17 cellular contexts compared by ENCODE assay signal in the genomic region with DNA sequence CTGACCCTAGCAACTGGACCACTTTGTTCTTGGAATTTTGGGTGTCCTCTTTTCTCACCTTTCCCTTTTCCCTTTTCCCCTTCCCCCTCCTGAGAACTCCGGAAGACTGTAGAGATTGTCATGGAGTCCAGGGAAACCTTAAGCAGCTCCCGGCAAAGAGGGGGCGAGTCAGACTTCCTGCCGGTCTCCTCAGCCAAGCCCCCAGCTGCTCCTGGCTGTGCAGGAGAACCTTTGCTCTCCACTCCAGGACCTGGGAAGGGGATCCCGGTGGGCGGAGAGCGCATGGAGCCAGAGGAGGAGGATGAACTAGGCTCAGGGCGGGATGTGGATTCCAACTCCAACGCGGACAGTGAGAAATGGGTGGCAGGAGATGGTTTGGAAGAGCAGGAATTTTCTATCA. TPM values are rescaled to one million over a fixed set of nuclear protein-coding genes. Genes with fewer than 3 reads are reported as not detected.
DNase-seq lines count a peak whose midpoint lies in the region; ATAC-seq, FAIRE-seq and TF ChIP-seq lines count a peak whose summit lies in the region.
"Had no signal": no experiment of that assay in that cellular context is flagged by ENCODE, and none has a peak within 500 bp of the region (broad histone marks: within the 10 kb centered on the region; RNA-seq: fewer than 3 reads in every experiment).

No MANE protein-coding gene starts in this region.

- H3K27ac ChIP-seq in body of pancreas: peak overlapping the region in 3 of 4 donors; percentile 36 to 52 (median 42)
- H3K27ac ChIP-seq in lung (ENCODE audit: low read depth in 1 of 2, low read length in 1 of 2): peak overlapping the region; percentile 1 to 18
- peak overlapping the region in 6 of 8 donors; percentile 28 to 51 (median 36) for H3K27ac ChIP-seq in spleen
- H3K27ac ChIP-seq: BLaER1 treated with 17β-estradiol and CSF1 and Interleukin-3, amounts not matched to agents 10 nM and 100 nM had no signal

- H3K4me1 ChIP-seq in Loucy (ENCODE audit: insufficient read depth, low read length, poor library complexity, severe bottlenecking): peaks cover 25% of the 10 kb centered on the region
- peaks cover 46% of the 10 kb centered on the region for H3K4me1 ChIP-seq in body of pancreas
- peaks cover 5 to 9% of the 10 kb centered on the region in 2 donors for H3K4me1 ChIP-seq in lung (ENCODE audit: control insufficient read depth in 2 of 2, insufficient read depth in 2 of 2, low read length in 2 of 2)
- peaks cover 0 to 42% (median 24%) of the 10 kb centered on the region in 6 donors for H3K4me1 ChIP-seq in spleen

- peak overlapping the region; percentile 56 for H3K4me2 ChIP-seq in Loucy (ENCODE audit: low read depth, low read length, poor library complexity, severe bottlenecking)
- H3K4me2 ChIP-seq: BLaER1 treated with 17β-estradiol and CSF1 and Interleukin-3, amounts not matched to agents 10 nM and 100 nM had no signal

- no peaks in the 10 kb centered on the region for H3K27me3 ChIP-seq in Loucy (ENCODE audit: insufficient read depth, low read length, poor library complexity, severe bottlenecking)
- H3K27me3 ChIP-seq in body of pancreas: no peaks in the 10 kb centered on the region
- H3K27me3 ChIP-seq in lung (ENCODE audit: control insufficient read depth, insufficient read depth): no peaks in the 10 kb centered on the region
- H3K27me3 ChIP-seq in spleen (replicated peaks in 1 of 7): no peaks in the 10 kb centered on the region

- TF ChIP-seq POLR2A in body of pancreas (IDR thresholded peaks at IDR 0.05): no peak
- no peak for TF ChIP-seq POLR2A in spleen (IDR thresholded peaks at IDR 0.05)

- DNase-seq in body of pancreas (no peak), lung (ENCODE audit: low spot score) (no peak), spleen (no peak), NCI-H446 treated with DMSO at 0.1 percent for 48 hours (lab: John Stamatoyannopoulos, UW) (no peak), frontal cortex (ENCODE audit: low spot score in 2 of 2) (no peak)
- no peak for DNase-seq in stimulated activated naive CD4-positive, alpha-beta T cell treated with Interleukin-2 at 50 U/mL for 16 hours (lab: John Stamatoyannopoulos, UW)
- DNase-seq: activated naive CD4-positive, alpha-beta T cell treated with anti-CD3 and anti-CD28 coated beads, Interleukin-2, amount 50 U/mL, for 16 hours; erythroblast; NCI-H2029 treated with DMSO at 0.1 percent for 48 hours; NCI-H69; SIG-M5; stimulated activated CD4-positive, alpha-beta T cell treated with anti-CD3 and anti-CD28 coated beads, Interleukin-2, amount 100 ng/mL, for 48 hours; stimulated activated naive CD4-positive, alpha-beta T cell had no signal

- TF ChIP-seq CTCF in Loucy (conservative IDR thresholded peaks at IDR 0.05; ENCODE audit: low read length): no peak
- TF ChIP-seq CTCF in body of pancreas (IDR thresholded peaks at IDR 0.05): no peak
- TF ChIP-seq CTCF in lung (IDR thresholded peaks at IDR 0.05; ENCODE audit: control extremely low read depth, extremely low read depth): no peak
- no peak for TF ChIP-seq CTCF in spleen (IDR thresholded peaks at IDR 0.05 in 8 of 11, conservative IDR thresholded peaks at IDR 0.05 in 3 of 11)

- peaks cover 11% of the 10 kb centered on the region for H4K20me1 ChIP-seq in Loucy (ENCODE audit: insufficient read depth, low read length, poor library complexity, severe bottlenecking)

- no peak for FAIRE-seq in frontal cortex (lab: Jason Lieb, UNC)
- FAIRE-seq: GM19239 had no signal

- no peak overlapping the region for H2AFZ ChIP-seq in Loucy (ENCODE audit: low read length)

- peaks cover 45% of the 10 kb centered on the region; the same call in 1 of the 2 replicates for H3K36me3 ChIP-seq in Loucy (ENCODE audit: insufficient read depth, low read length)
- H3K36me3 ChIP-seq in body of pancreas (replicated peaks in 1 of 2; ENCODE audit: insufficient read depth in 1 of 2, low read depth in 2 of 2): no peaks in the 10 kb centered on the region
- no peaks in the 10 kb centered on the region for H3K36me3 ChIP-seq in lung (ENCODE audit: control insufficient read depth in 2 of 2, insufficient read depth in 2 of 2, low read length in 2 of 2)
- H3K36me3 ChIP-seq in spleen: peaks cover 0 to 11% (median 0%) of the 10 kb centered on the region in 6 donors

- WGBS in body of pancreas, 2 donors: 84 to 87% methylated on average over 9 to 10 of the region's 10 CpGs
- WGBS in lung, 2 donors: 83 to 90% methylated on average over 10 of the region's 10 CpGs
- 86 to 95% (median 90%) methylated on average over 10 of the region's 10 CpGs for WGBS in spleen, 5 donors

- H3K9ac ChIP-seq in Loucy (ENCODE audit: low read depth, low read length, poor library complexity, severe bottlenecking): peak overlapping the region; percentile 33
- H3K9ac ChIP-seq: BLaER1 treated with 17β-estradiol and CSF1 and Interleukin-3, amounts not matched to agents 10 nM and 100 nM had no signal

- H3K79me2 ChIP-seq in Loucy (ENCODE audit: insufficient read depth, low read length): peaks cover 84% of the 10 kb centered on the region

- no peaks in the 10 kb centered on the region for H3K9me2 ChIP-seq in Loucy (replicated peaks; ENCODE audit: low read depth, low read length)

- no peak overlapping the region for H3K4me3 ChIP-seq in Loucy (ENCODE audit: low read length, poor library complexity, severe bottlenecking)
- H3K4me3 ChIP-seq in body of pancreas: no peak overlapping the region
- no peak overlapping the region for H3K4me3 ChIP-seq in lung
- H3K4me3 ChIP-seq in spleen: no peak overlapping the region
- H3K4me3 ChIP-seq: BLaER1 treated with 17β-estradiol and CSF1 and Interleukin-3, amounts not matched to agents 10 nM and 100 nM had no signal

- H3K9me3 ChIP-seq in Loucy (ENCODE audit: insufficient read depth, low read depth, low read length): no peaks in the 10 kb centered on the region
- no peaks in the 10 kb centered on the region for H3K9me3 ChIP-seq in body of pancreas
- H3K9me3 ChIP-seq in lung (ENCODE audit: control insufficient read depth in 2 of 2, insufficient read depth in 1 of 2, low read length in 1 of 2): no peaks in the 10 kb centered on the region
- H3K9me3 ChIP-seq in spleen: no peaks in the 10 kb centered on the region

- H3F3A ChIP-seq in Loucy (ENCODE audit: low read depth): no peaks in the 10 kb centered on the region

- ATAC-seq in body of pancreas: no peak
- no peak for ATAC-seq in lung (ENCODE audit: insufficient read depth, low FRiP score)
- ATAC-seq in HG02798 (IDR thresholded peaks at IDR 0.05; ENCODE audit: poor library complexity, unreplicated experiment): no peak

- intact Hi-C loops in body of pancreas (cut with DNase I): no loop called here
- intact Hi-C loops in spleen (cut with DNase I; ENCODE audit: low total_unique reads): no loop called here

RNA-seq across cellular contexts. Expression of a gene that starts 20.5 kb away (rescaled TPM):
- total RNA-seq in body of pancreas (10 to 100 TPM; 23.6 to 37.2 TPM), lung (10 to 100 TPM; 30.7 to 43.8 TPM), spleen (10 to 100 TPM; 24.2 to 50.7 (median 39.8) TPM), frontal cortex (34.2 TPM)
- polyA plus RNA-seq in lung (1 to 10 TPM; 1.6 to 2.6 TPM), spleen (1 to 10 TPM; 2.0 to 3.7 (median 3.4) TPM)
